ENCODE assay signal across 18 cellular contexts in the genomic region with DNA sequence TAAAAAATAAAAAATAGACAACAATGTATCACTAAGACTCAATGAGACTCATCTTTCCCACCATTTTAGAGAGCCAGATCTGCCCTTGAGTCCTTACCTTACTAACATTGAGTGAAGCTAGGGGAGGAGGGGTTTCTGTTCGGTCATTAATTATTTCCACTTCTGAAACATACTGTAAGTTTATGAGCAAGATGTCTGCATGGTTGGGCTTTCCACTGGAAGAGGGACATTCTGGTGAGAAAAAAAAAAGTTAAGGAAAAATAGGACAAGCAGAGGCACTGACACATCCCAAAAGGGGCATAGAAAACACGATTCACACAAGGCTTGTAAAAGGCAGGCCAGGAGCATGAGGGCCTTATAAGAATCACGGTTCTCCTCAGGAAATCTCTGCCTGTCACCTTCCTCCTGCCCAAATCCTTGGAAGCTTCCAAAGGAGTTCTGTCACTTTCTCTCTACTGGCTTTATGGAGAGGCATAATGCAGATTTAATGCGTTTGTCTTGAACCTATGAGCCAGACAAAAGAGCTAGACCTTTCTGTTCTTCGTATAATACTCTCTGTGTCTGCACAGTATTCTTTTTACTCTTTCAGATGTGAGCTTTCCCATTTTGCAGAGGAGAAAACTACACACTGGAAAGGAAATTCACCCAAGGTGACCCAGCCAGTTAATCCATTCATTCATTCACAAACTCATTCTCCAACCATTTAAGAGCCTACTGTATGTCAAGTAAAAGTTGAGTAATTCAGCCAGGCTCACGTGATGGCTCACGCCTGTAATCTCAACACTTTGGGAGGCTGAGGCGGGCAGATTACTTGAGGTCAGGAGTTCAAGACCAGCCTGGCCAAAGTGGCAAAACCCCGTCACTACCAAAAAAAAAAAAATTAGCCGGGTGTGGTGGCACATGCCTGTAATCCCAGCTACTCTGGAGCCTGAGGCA. TPM values are rescaled to one million over a fixed set of nuclear protein-coding genes. Genes with fewer than 3 reads are reported as not detected.
DNase-seq lines count a peak whose midpoint lies in the region; ATAC-seq and TF ChIP-seq lines count a peak whose summit lies in the region.
"Had no signal": no experiment of that assay in that cellular context is flagged by ENCODE, and none has a peak within 500 bp of the region (broad histone marks: within the 10 kb centered on the region; RNA-seq: fewer than 3 reads in every experiment).

No MANE protein-coding gene starts in this region.

- no peaks in the 10 kb centered on the region for H3K9me3 ChIP-seq in HUES64 (ENCODE audit: insufficient read depth, low read depth, low read length)
- H3K9me3 ChIP-seq: upper lobe of right lung had no signal

- H3K36me3 ChIP-seq in HUES64 (ENCODE audit: insufficient read depth, low read length): peaks cover 49% of the 10 kb centered on the region

- H3K27ac Mint-ChIP-seq in T-helper 1 cell treated with Interleukin-12 subunit alpha and Interleukin-12 subunit beta and Interleukin-4 antibody, amounts not matched to agents 30 μg/mL and 1 μg/mL, for 36 hours: no peak overlapping the region
- H3K27ac Mint-ChIP-seq in activated naive CD8-positive, alpha-beta T cell treated with anti-CD3 and anti-CD28 coated beads for 36 hours: peak overlapping the region; percentile 72
- H3K27ac Mint-ChIP-seq in natural killer cell: peak overlapping the region; percentile 51 to 73

- peaks cover 33% of the 10 kb centered on the region for H3K36me3 Mint-ChIP-seq in T-helper 1 cell treated with Interleukin-12 subunit alpha and Interleukin-12 subunit beta and Interleukin-4 antibody, amounts not matched to agents 30 μg/mL and 1 μg/mL, for 36 hours (ENCODE audit: low read depth)
- peaks cover 48% of the 10 kb centered on the region for H3K36me3 Mint-ChIP-seq in activated naive CD8-positive, alpha-beta T cell treated with anti-CD3 and anti-CD28 coated beads for 36 hours
- no peaks in the 10 kb centered on the region for H3K36me3 Mint-ChIP-seq in natural killer cell

- peaks cover 7% of the 10 kb centered on the region for H3K4me1 ChIP-seq in HUES64 (ENCODE audit: insufficient read depth, low read length)

- intact Hi-C loops in natural killer cell (cut with micrococcal nuclease): no loop called here

- H3K9ac ChIP-seq in HUES64 (ENCODE audit: low read depth, low read length): 0 out of 2 replicates have a peak overlapping the region, but pooled peaks have one; percentile 9

- no peaks in the 10 kb centered on the region for H3K9me3 Mint-ChIP-seq in T-helper 1 cell treated with Interleukin-12 subunit alpha and Interleukin-12 subunit beta and Interleukin-4 antibody, amounts not matched to agents 30 μg/mL and 1 μg/mL, for 36 hours
- H3K9me3 Mint-ChIP-seq in activated naive CD8-positive, alpha-beta T cell treated with anti-CD3 and anti-CD28 coated beads for 36 hours: no peaks in the 10 kb centered on the region
- H3K9me3 Mint-ChIP-seq in natural killer cell: no peaks in the 10 kb centered on the region

- WGBS in HUES64: 95% methylated on average over 9 of the region's 10 CpGs

- peak overlapping the region; percentile 25 for H3K4me3 Mint-ChIP-seq in T-helper 1 cell treated with Interleukin-12 subunit alpha and Interleukin-12 subunit beta and Interleukin-4 antibody, amounts not matched to agents 30 μg/mL and 1 μg/mL, for 36 hours
- peak overlapping the region; percentile 52 for H3K4me3 Mint-ChIP-seq in activated naive CD8-positive, alpha-beta T cell treated with anti-CD3 and anti-CD28 coated beads for 36 hours
- peak overlapping the region; percentile 35 for H3K4me3 Mint-ChIP-seq in natural killer cell

- H3K27me3 ChIP-seq in HUES64 (ENCODE audit: insufficient read depth, low read length): no peaks in the 10 kb centered on the region
- H3K27me3 ChIP-seq: upper lobe of right lung had no signal

- H3K27me3 Mint-ChIP-seq in T-helper 1 cell treated with Interleukin-12 subunit alpha and Interleukin-12 subunit beta and Interleukin-4 antibody, amounts not matched to agents 30 μg/mL and 1 μg/mL, for 36 hours (ENCODE audit: low read depth): no peaks in the 10 kb centered on the region
- no peaks in the 10 kb centered on the region for H3K27me3 Mint-ChIP-seq in activated naive CD8-positive, alpha-beta T cell treated with anti-CD3 and anti-CD28 coated beads for 36 hours
- H3K27me3 Mint-ChIP-seq in natural killer cell (ENCODE audit: low read depth in 2 of 2): no peaks in the 10 kb centered on the region

- ATAC-seq in natural killer cell (no peak), GM18511 (IDR thresholded peaks at IDR 0.05; ENCODE audit: unreplicated experiment) (no peak), omental fat pad (ENCODE audit: low FRiP score) (no peak)
- ATAC-seq: upper lobe of right lung had no signal

- TF ChIP-seq CTCF in natural killer cell (IDR thresholded peaks at IDR 0.05) (no peak), omental fat pad (IDR thresholded peaks at IDR 0.05) (no peak)

- H3K27ac ChIP-seq in HUES64 (ENCODE audit: low read depth, low read length): no peak overlapping the region
- H3K27ac ChIP-seq: coronary artery, skin epidermis, upper lobe of right lung had no signal

- DNase-seq in T-helper 1 cell (no peak), natural killer cell (no peak), KG1 (lab: John Stamatoyannopoulos, UW) (no peak), omental fat pad (ENCODE audit: low spot score) (no peak)
- no peak for DNase-seq in activated naive CD8-positive, alpha-beta T cell treated with anti-CD3 and anti-CD28 coated beads for 36 hours
- DNase-seq: 8988T; activated CD4-positive, CD25-positive, alpha-beta regulatory T cell; DMS 273 treated with DMSO at 0.1 percent for 48 hours; islet precursor cell; NCI-H1417 treated with DMSO at 0.1 percent for 48 hours; NCI-H526 treated with DMSO at 0.1 percent for 48 hours; Right ventricle myocardium superior; upper lobe of right lung had no signal

- H3K4me3 ChIP-seq in HUES64 (ENCODE audit: low read length): no peak overlapping the region
- H3K4me3 ChIP-seq: coronary artery, skin epidermis, upper lobe of right lung had no signal

- H3K4me1 Mint-ChIP-seq in T-helper 1 cell treated with Interleukin-12 subunit alpha and Interleukin-12 subunit beta and Interleukin-4 antibody, amounts not matched to agents 30 μg/mL and 1 μg/mL, for 36 hours (ENCODE audit: low read depth): peaks cover 41% of the 10 kb centered on the region
- peaks cover 39% of the 10 kb centered on the region for H3K4me1 Mint-ChIP-seq in activated naive CD8-positive, alpha-beta T cell treated with anti-CD3 and anti-CD28 coated beads for 36 hours
- peaks cover 29 to 44% of the 10 kb centered on the region in 2 donors for H3K4me1 Mint-ChIP-seq in natural killer cell

RNA-seq across cellular contexts. Expression of a gene that starts 2.5 kb away (rescaled TPM):
- 80.8 TPM for polyA plus RNA-seq in HUES64 (2013, experiment 1 of 2)
- 75.9 TPM for polyA plus RNA-seq in HUES64 (2013, experiment 2 of 2)
- total RNA-seq in activated naive CD8-positive, alpha-beta T cell treated with anti-CD3 and anti-CD28 coated beads for 36 hours: 100 to 1,000 TPM; 103 to 110 TPM
- 10 to 100 TPM; 46.9 to 54.0 (median 51.8) TPM for total RNA-seq in natural killer cell
- total RNA-seq in omental fat pad: 10 to 100 TPM; 24.6 to 52.9 (median 47.4) TPM

RNA-seq across cellular contexts. Expression of a gene that starts 6.6 kb away (rescaled TPM):
- polyA plus RNA-seq in HUES64 (2013, experiment 1 of 2): 112 TPM
- polyA plus RNA-seq in HUES64 (2013, experiment 2 of 2): 123 TPM
- total RNA-seq in activated naive CD8-positive, alpha-beta T cell treated with anti-CD3 and anti-CD28 coated beads for 36 hours: 10 to 100 TPM; 30.8 to 31.1 TPM
- total RNA-seq in natural killer cell (10 to 100 TPM; 18.2 to 21.7 (median 20.6) TPM), omental fat pad (10 to 100 TPM; 30.1 to 58.3 (median 39.0) TPM)

RNA-seq across cellular contexts. Expression of a gene that starts 49.2 kb away (rescaled TPM):
- 12.0 TPM for polyA plus RNA-seq in HUES64 (2013, experiment 1 of 2)
- 18.2 TPM for polyA plus RNA-seq in HUES64 (2013, experiment 2 of 2)
- 10 to 100 TPM; 22.7 to 26.9 TPM for total RNA-seq in activated naive CD8-positive, alpha-beta T cell treated with anti-CD3 and anti-CD28 coated beads for 36 hours
- total RNA-seq in natural killer cell (10 to 100 TPM; 11.3 to 13.9 (median 11.5) TPM), omental fat pad (10 to 100 TPM; 17.3 to 37.0 (median 26.8) TPM)

RNA-seq across cellular contexts. Expression of a gene that starts 59.5 kb away (rescaled TPM):
- polyA plus RNA-seq in HUES64 (2013, experiment 1 of 2): 31.5 TPM
- 41.7 TPM for polyA plus RNA-seq in HUES64 (2013, experiment 2 of 2)
- 10 to 100 TPM; 18.2 to 18.7 TPM for total RNA-seq in activated naive CD8-positive, alpha-beta T cell treated with anti-CD3 and anti-CD28 coated beads for 36 hours
- total RNA-seq in natural killer cell (100 to 1,000 TPM in 1 of 3 donors, 10 to 100 TPM in 2; 79.2 to 100 (median 91.9) TPM), omental fat pad (10 to 100 TPM; 52.5 to 91.9 (median 62.4) TPM)

RNA-seq across cellular contexts. Expression of a gene that starts 59.5 kb away (rescaled TPM):
- 2.2 TPM for polyA plus RNA-seq in HUES64 (2013, experiment 1 of 2)
- 1.2 TPM for polyA plus RNA-seq in HUES64 (2013, experiment 2 of 2)
- total RNA-seq in activated naive CD8-positive, alpha-beta T cell treated with anti-CD3 and anti-CD28 coated beads for 36 hours: 1 to 10 TPM in 1 of 2 experiments, under 1 TPM in 1; 0.82 to 1.1 TPM
- total RNA-seq in natural killer cell: 1 to 10 TPM in 2 of 3 donors, under 1 TPM in 1; 0.92 to 1.7 (median 1.1) TPM
- 1 to 10 TPM in 1 of 4 donors, under 1 TPM in 3; 0.37 to 1.6 (median 0.77) TPM for total RNA-seq in omental fat pad
